1 cellular context compared by ENCODE assay signal in genomic region chr18:10127721-10128120, GRCh38.
TF ChIP-seq lines count a peak whose summit lies in the region.

No MANE protein-coding gene starts in this region.

TF ChIP-seq in H1, 55 proteins besides CTCF, POLR2A, EP300 and RAD21 (continued from another document):
- TF ChIP-seq USF2 (IDR thresholded peaks at IDR 0.05; ENCODE audit: low read length) (no peak), CBX8 (IDR thresholded peaks at IDR 0.05; ENCODE audit: borderline replicate concordance, low read depth, low read length) (no peak)
